In the genomic region with DNA sequence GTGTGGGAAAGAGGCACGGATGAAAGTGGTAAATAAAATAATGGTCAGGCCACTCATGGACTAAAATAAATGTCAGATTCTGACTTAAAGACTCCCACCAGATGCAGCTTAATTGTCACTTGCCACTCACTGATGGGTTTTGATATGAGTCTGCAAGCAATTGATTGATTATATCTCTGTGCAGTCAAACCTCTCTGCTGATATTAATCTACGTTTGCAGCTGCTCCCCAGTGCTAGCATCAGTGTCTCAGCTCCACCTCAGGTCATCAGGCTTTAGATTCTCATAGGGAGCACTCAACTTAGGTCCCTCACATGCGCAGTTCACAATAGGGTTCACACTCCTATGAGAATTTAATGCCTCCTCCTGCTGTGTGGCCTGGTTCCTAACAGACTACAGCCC, we compare ENCODE assay signal across 5 cellular contexts.
"Had no signal": no experiment of that assay in that cellular context is flagged by ENCODE, and none has a peak within 500 bp of the region (broad histone marks: within the 10 kb centered on the region; RNA-seq: fewer than 3 reads in every experiment).

No MANE protein-coding gene starts in this region.

- DNase-seq: H9, HCEC 1CT, IMR-90 had no signal

- H2AFZ ChIP-seq: GM23338 had no signal

- H3K4me2 ChIP-seq: GM23338 had no signal

- ATAC-seq: GM23338, K562 had no signal

- H3K4me3 ChIP-seq: GM23338, K562 had no signal
